ENCODE assay signal across 27 cellular contexts in genomic region chrX:110015027-110015426, GRCh38. TPM values are rescaled to one million over a fixed set of nuclear protein-coding genes. Genes with fewer than 3 reads are reported as not detected.
A peak's percentile ranks its signal among the peaks of the same experiment; 100 is the strongest.
DNase-seq lines count a peak whose midpoint lies in the region; ATAC-seq, FAIRE-seq and TF ChIP-seq lines count a peak whose summit lies in the region.
"Had no signal": no experiment of that assay in that cellular context is flagged by ENCODE, and none has a peak within 500 bp of the region (broad histone marks: within the 10 kb centered on the region; RNA-seq: fewer than 3 reads in every experiment).

No MANE protein-coding gene starts in this region.

- H4K20me1 ChIP-seq in endothelial cell of umbilical vein (replicated peaks; ENCODE audit: control insufficient read depth, extremely low read depth, insufficient read depth, low read length), result no peaks in the 10 kb centered on the region

- POLR2A ChIA-PET in WTC11 (lab: Charles Lee), result no interaction called here
- POLR2A ChIA-PET in endothelial cell of umbilical vein (lab: Charles Lee), result interaction anchor here (0.7 kb wide), 1 partner anchor 61 kb away, joined by 4 read pairs; no protein-coding TSS in a partner anchor

- no peak overlapping the region for H3K4me2 ChIP-seq in endothelial cell of umbilical vein (ENCODE audit: insufficient read depth, low read length)
- H3K4me2 ChIP-seq: hepatocyte had no signal

- H3K9me3 ChIP-seq in endothelial cell of umbilical vein (replicated peaks; ENCODE audit: control insufficient read depth, insufficient read depth, low read length) (no peaks in the 10 kb centered on the region), lung (ENCODE audit: control insufficient read depth in 2 of 2, insufficient read depth in 1 of 2, low read length in 1 of 2) (no peaks in the 10 kb centered on the region), stomach (no peaks in the 10 kb centered on the region)
- H3K9me3 ChIP-seq: transverse colon had no signal

- no peaks in the 10 kb centered on the region for H3K4me1 ChIP-seq in endothelial cell of umbilical vein (ENCODE audit: control insufficient read depth, extremely low read depth, insufficient read depth, low read length)
- H3K4me1 ChIP-seq in lung (ENCODE audit: control insufficient read depth in 2 of 2, insufficient read depth in 2 of 2, low read length in 2 of 2), result peaks cover 5 to 7% of the 10 kb centered on the region in 2 donors
- peaks cover 0 to 29% (median 21%) of the 10 kb centered on the region in 4 donors for H3K4me1 ChIP-seq in stomach
- H3K4me1 ChIP-seq: transverse colon had no signal

- peaks cover 3% of the 10 kb centered on the region for H3K9me1 ChIP-seq in endothelial cell of umbilical vein (replicated peaks; ENCODE audit: control insufficient read depth, extremely low read depth, insufficient read depth, low read length)

- intact Hi-C loops in endothelial cell of umbilical vein (cut with micrococcal nuclease) (no loop called here), stomach (cut with DNase I; ENCODE audit: low total_unique reads) (no loop called here)

- H3K9ac ChIP-seq in endothelial cell of umbilical vein (replicated peaks; ENCODE audit: extremely low read depth, insufficient read depth, low read length), result no peak overlapping the region

- no peak overlapping the region for H3K4me3 ChIP-seq in endothelial cell of umbilical vein (replicated peaks in 1 of 3; ENCODE audit: insufficient read depth in 1 of 3, low read depth in 1 of 3, low read length in 3 of 3)
- no peak overlapping the region for H3K4me3 ChIP-seq in lung
- H3K4me3 ChIP-seq in stomach, result no peak overlapping the region
- H3K4me3 ChIP-seq: hepatocyte, transverse colon had no signal

- DNase-seq in WTC11 (ENCODE audit: low spot score) (no peak), endothelial cell of umbilical vein (ENCODE audit: low read depth, low spot score) (peak; percentile 22), lung (ENCODE audit: low spot score) (no peak), stomach (no peak), hepatic stellate cell (ENCODE audit: low spot score) (no peak)
- DNase-seq in activated CD4-positive, alpha-beta T cell treated with anti-CD3 and anti-CD28 coated beads for 48 hours, result no peak
- DNase-seq: activated CD4-positive, alpha-beta memory T cell treated with anti-CD3 and anti-CD28 coated beads, Interleukin-2, amount 10 ng/mL, durations not matched to agents 7 days and 5 days; activated naive CD4-positive, alpha-beta T cell; activated T-cell treated with anti-CD3 and anti-CD28 coated beads, Interleukin-2, amount 50 U/mL, for 1 hour; CD8-positive, alpha-beta T cell; cerebellar nuclear complex; DMS153; endodermal cell; GDM1; naive thymus-derived CD8-positive, alpha-beta T cell; NCI-H748 treated with DMSO at 0.1 percent for 48 hours; SHP77 treated with DMSO at 0.1 percent for 48 hours; stimulated activated CD4-positive, alpha-beta T cell treated with anti-CD3 and anti-CD28 coated beads, Interleukin-4, amount 100 ng/mL, for 1 hour; T-helper 2 cell; transverse colon; WERI-Rb-1 had no signal

- H3K36me3 ChIP-seq in endothelial cell of umbilical vein (ENCODE audit: control insufficient read depth in 2 of 2, extremely low read depth in 1 of 2, insufficient read depth in 2 of 2, low read length in 2 of 2) (no peaks in the 10 kb centered on the region), lung (ENCODE audit: control insufficient read depth in 2 of 2, insufficient read depth in 2 of 2, low read length in 2 of 2) (no peaks in the 10 kb centered on the region), stomach (peaks cover 0 to 4% (median 3%) of the 10 kb centered on the region in 4 donors)
- H3K36me3 ChIP-seq: transverse colon had no signal

- H3K27ac ChIP-seq in endothelial cell of umbilical vein (ENCODE audit: insufficient read depth, low read depth, low read length), result no peak overlapping the region
- peak overlapping the region; percentile 33 to 41 for H3K27ac ChIP-seq in lung (ENCODE audit: low read depth in 1 of 2, low read length in 1 of 2)
- H3K27ac ChIP-seq in stomach, result peak overlapping the region in 4 of 5 donors; percentile 43 to 68 (median 58)
- H3K27ac ChIP-seq: hepatocyte, transverse colon, WERI-Rb-1 had no signal

- dilution Hi-C loops in endothelial cell of umbilical vein (cut with MboI; ENCODE audit: extremely low pct_ligation_motif_present, low sequenced_read_pairs), result no loop called here

- TF ChIP-seq CTCF in WTC11 (IDR thresholded peaks at IDR 0.05) (no peak), endothelial cell of umbilical vein (IDR thresholded peaks at IDR 0.05; ENCODE audit: extremely low read depth in 1 of 2, insufficient read depth in 1 of 2, low read depth in 1 of 2, low read length in 2 of 2) (no peak), lung (IDR thresholded peaks at IDR 0.05; ENCODE audit: control extremely low read depth, extremely low read depth) (no peak), stomach (IDR thresholded peaks at IDR 0.05) (no peak)

- H2AFZ ChIP-seq in endothelial cell of umbilical vein (ENCODE audit: low read depth, low read length), result no peak overlapping the region
- H2AFZ ChIP-seq: hepatocyte had no signal

- no peaks in the 10 kb centered on the region for H3K79me2 ChIP-seq in endothelial cell of umbilical vein (ENCODE audit: control insufficient read depth, insufficient read depth, low read length)

- no peaks in the 10 kb centered on the region for H3K27me3 ChIP-seq in endothelial cell of umbilical vein (ENCODE audit: control insufficient read depth in 2 of 2, insufficient read depth in 2 of 2, low read length in 2 of 2)
- no peaks in the 10 kb centered on the region for H3K27me3 ChIP-seq in lung (ENCODE audit: control insufficient read depth, insufficient read depth)
- no peaks in the 10 kb centered on the region for H3K27me3 ChIP-seq in stomach
- H3K27me3 ChIP-seq: hepatocyte, transverse colon had no signal

- no peak overlapping the region for H3K4me3 Mint-ChIP-seq in WTC11
- H3K4me3 Mint-ChIP-seq: activated CD4-positive, alpha-beta memory T cell treated with anti-CD3 and anti-CD28 coated beads, Interleukin-2, amount 10 ng/mL, durations not matched to agents 7 days and 5 days; CD8-positive, alpha-beta T cell; endodermal cell; memory B cell; stimulated activated naive CD8-positive, alpha-beta T cell treated with anti-CD3 and anti-CD28 coated beads, Interleukin-15, Interleukin-2, amounts not matched to agents 100 ng/mL and 50 ng/mL, for 24 hours had no signal

- H3K4me1 Mint-ChIP-seq in WTC11, result peaks cover 24% of the 10 kb centered on the region

- TF ChIP-seq EP300 in stomach (IDR thresholded peaks at IDR 0.05), result no peak

- no peaks in the 10 kb centered on the region; the same call in 1 of the 2 replicates for H3K36me3 Mint-ChIP-seq in WTC11

- TF ChIP-seq POLR2A in endothelial cell of umbilical vein (IDR thresholded peaks at IDR 0.05; ENCODE audit: low read depth, low read length) (no peak), stomach (IDR thresholded peaks at IDR 0.05) (no peak)

- H3K9me3 Mint-ChIP-seq in WTC11, result no peaks in the 10 kb centered on the region
- H3K9me3 Mint-ChIP-seq: activated CD4-positive, alpha-beta memory T cell treated with anti-CD3 and anti-CD28 coated beads, Interleukin-2, amount 10 ng/mL, durations not matched to agents 7 days and 5 days; CD8-positive, alpha-beta T cell; endodermal cell; memory B cell; naive thymus-derived CD8-positive, alpha-beta T cell; stimulated activated naive CD8-positive, alpha-beta T cell treated with anti-CD3 and anti-CD28 coated beads, Interleukin-15, Interleukin-2, amounts not matched to agents 100 ng/mL and 50 ng/mL, for 24 hours had no signal

- no peak overlapping the region for H3K27ac Mint-ChIP-seq in WTC11
- H3K27ac Mint-ChIP-seq: activated CD4-positive, alpha-beta memory T cell treated with anti-CD3 and anti-CD28 coated beads, Interleukin-2, amount 10 ng/mL, durations not matched to agents 7 days and 5 days; CD8-positive, alpha-beta T cell; endodermal cell; memory B cell; stimulated activated naive CD8-positive, alpha-beta T cell treated with anti-CD3 and anti-CD28 coated beads, Interleukin-15, Interleukin-2, amounts not matched to agents 100 ng/mL and 50 ng/mL, for 24 hours had no signal

- no TSS peak for BruUV-seq in endothelial cell of umbilical vein (replicated peaks; lab: Mats Ljungman, UMichigan)

- CTCF ChIA-PET in WTC11 (lab: Charles Lee), result no interaction called here
- CTCF ChIA-PET in endothelial cell of umbilical vein (lab: Charles Lee), result interaction anchor here (2.4 kb wide), 1 partner anchor 11 kb away, joined by 5 read pairs; no protein-coding TSS in a partner anchor

- 60 to 79% methylated on average over 3 of the region's 3 CpGs for WGBS in lung, 2 donors
- 50 to 69% (median 55%) methylated on average over 2 to 3 of the region's 3 CpGs for WGBS in stomach, 5 donors

- ATAC-seq in WTC11, result peak; percentile 53
- ATAC-seq in lung (ENCODE audit: insufficient read depth, low FRiP score), result no peak
- no peak for ATAC-seq in HG03565 (IDR thresholded peaks at IDR 0.05; ENCODE audit: unreplicated experiment)
- ATAC-seq: CD8-positive, alpha-beta T cell; naive thymus-derived CD8-positive, alpha-beta T cell had no signal

- no peak for FAIRE-seq in endothelial cell of umbilical vein (lab: Jason Lieb, UNC)
- FAIRE-seq: islet of Langerhans had no signal

- no peaks in the 10 kb centered on the region for H3K27me3 Mint-ChIP-seq in WTC11 (ENCODE audit: low read depth)
- H3K27me3 Mint-ChIP-seq: activated CD4-positive, alpha-beta memory T cell treated with anti-CD3 and anti-CD28 coated beads, Interleukin-2, amount 10 ng/mL, durations not matched to agents 7 days and 5 days; memory B cell; naive thymus-derived CD8-positive, alpha-beta T cell; progenitor cell of endocrine pancreas; stimulated activated naive CD8-positive, alpha-beta T cell treated with anti-CD3 and anti-CD28 coated beads, Interleukin-15, Interleukin-2, amounts not matched to agents 100 ng/mL and 50 ng/mL, for 24 hours had no signal

TF ChIP-seq in WTC11, 78 proteins besides CTCF, POLR2A, EP300 and RAD21:
- TF ChIP-seq NR3C1 (CRISPR knock-in tag; conservative IDR thresholded peaks at IDR 0.05; ENCODE audit: low read depth) (no peak), ZNF416 (CRISPR knock-in tag; IDR thresholded peaks at IDR 0.05) (no peak)

TF ChIP-seq in endothelial cell of umbilical vein, 7 proteins besides CTCF, POLR2A, EP300 and RAD21 (continues in another document):
- no peak for TF ChIP-seq JUN (IDR thresholded peaks at IDR 0.05; ENCODE audit: borderline replicate concordance, insufficient read depth, insufficient read length, low read depth)

RNA-seq across cellular contexts. Expression of gene TMEM164, which starts 12.1 kb away (rescaled TPM):
- total RNA-seq in WTC11 (2021), result 16.0 to 22.3 TPM (median 19.2 TPM) in 3 replicates
- 22.2 and 25.1 TPM in 2 replicates for total RNA-seq in endothelial cell of umbilical vein
- 11.1 and 12.8 TPM in 2 replicates for polyA plus RNA-seq in endothelial cell of umbilical vein
- 12.9 and 14.2 TPM in 2 replicates for polyA plus RNA-seq in endothelial cell of umbilical vein (2011; cell fraction: cytosol; rRNA removed)
- 21.0 and 23.6 TPM in 2 replicates for polyA plus RNA-seq in endothelial cell of umbilical vein (2011; cell fraction: nucleus; rRNA removed)
- 15.8 and 18.4 TPM in 2 replicates for polyA plus RNA-seq in endothelial cell of umbilical vein (2012)
- polyA minus RNA-seq in endothelial cell of umbilical vein, result 23.5 and 26.4 TPM in 2 replicates
- polyA minus RNA-seq in endothelial cell of umbilical vein (2011; cell fraction: cytosol; rRNA and poly(A)+ RNA removed), result 14.8 TPM
- polyA minus RNA-seq in endothelial cell of umbilical vein (2011; cell fraction: nucleus; rRNA and poly(A)+ RNA removed), result 14.4 and 17.1 TPM in 2 replicates
- total RNA-seq in lung, result 10 to 100 TPM; 43.5 to 87.0 TPM
- 10 to 100 TPM; 22.4 to 32.5 TPM for polyA plus RNA-seq in lung
- 10 to 100 TPM in 4 of 5 donors, 1 to 10 TPM in 1; 4.9 to 29.7 (median 19.3) TPM for total RNA-seq in stomach
- polyA plus RNA-seq in stomach, result 1 to 10 TPM; 6.3 to 9.8 (median 9.7) TPM
